In genomic region chr4:17189322-17189721, GRCh38 we compare ENCODE assay signal across 18 cellular contexts.
DNase-seq lines count a peak whose midpoint lies in the region; FAIRE-seq and TF ChIP-seq lines count a peak whose summit lies in the region.
"Had no signal": no experiment of that assay in that cellular context is flagged by ENCODE, and none has a peak within 500 bp of the region (broad histone marks: within the 10 kb centered on the region; RNA-seq: fewer than 3 reads in every experiment).

No MANE protein-coding gene starts in this region.

- H3K4me3 Mint-ChIP-seq in HFFc6: no peak overlapping the region
- H3K4me3 Mint-ChIP-seq: activated CD4-positive, alpha-beta T cell treated with anti-CD3 and anti-CD28 coated beads, Interleukin-2, amount 10 ng/mL, durations not matched to agents 24 days and 14 days; B cell; immature natural killer cell had no signal

- FAIRE-seq in kidney (lab: Jason Lieb, UNC): no peak

- peaks cover 50% of the 10 kb centered on the region for H3K4me1 Mint-ChIP-seq in HFFc6 (ENCODE audit: low read depth)
- H3K4me1 Mint-ChIP-seq: activated CD4-positive, alpha-beta T cell treated with anti-CD3 and anti-CD28 coated beads, Interleukin-2, amount 10 ng/mL, durations not matched to agents 24 days and 14 days; B cell; immature natural killer cell had no signal

- no peak overlapping the region for H3K9ac ChIP-seq in kidney (ENCODE audit: low read length in 2 of 2)

- H3K4me1 ChIP-seq in kidney (ENCODE audit: control insufficient read depth in 1 of 2, insufficient read depth in 1 of 2, low read depth in 1 of 2, low read length in 2 of 2): no peaks in the 10 kb centered on the region
- H3K4me1 ChIP-seq: gastrocnemius medialis had no signal

- DNase-seq in AG08395 (ENCODE audit: low spot score): peak; percentile 73
- DNase-seq in HFFc6: peak; percentile 39
- DNase-seq in epithelial cell of esophagus (ENCODE audit: low read depth): peak; percentile 11
- DNase-seq in hepatic stellate cell (ENCODE audit: low spot score): peak; percentile 31
- no peak for DNase-seq in NCI-H2107 treated with DMSO at 0.1 percent for 48 hours (lab: John Stamatoyannopoulos, UW; ENCODE audit: unreplicated experiment)
- DNase-seq in foreskin melanocyte: no peak
- DNase-seq in SW480 (ENCODE audit: low spot score): no peak
- no peak for DNase-seq in kidney
- DNase-seq: activated CD4-positive, alpha-beta T cell treated with anti-CD3 and anti-CD28 coated beads, Interleukin-2, amount 10 ng/mL, durations not matched to agents 24 days and 14 days; activated naive CD4-positive, alpha-beta T cell treated with anti-CD3 and anti-CD28 coated beads, Interleukin-2, amount 50 U/mL, for 16 hours; gastrocnemius medialis; immature natural killer cell; mesendoderm; NCI-H1930; NCI-H510A treated with DMSO at 0.1 percent for 48 hours; T1000 had no signal

- peaks cover 4% of the 10 kb centered on the region; the same call in 1 of the 2 replicates for H3K36me3 Mint-ChIP-seq in HFFc6 (ENCODE audit: low read depth)
- H3K36me3 Mint-ChIP-seq: immature natural killer cell had no signal

- intact Hi-C loops in kidney (cut with DNase I): no loop called here

- peaks cover 2% of the 10 kb centered on the region; the same call in 1 of the 2 replicates for H3K27me3 Mint-ChIP-seq in HFFc6 (ENCODE audit: insufficient read depth)
- H3K27me3 Mint-ChIP-seq: activated CD4-positive, alpha-beta T cell treated with anti-CD3 and anti-CD28 coated beads, Interleukin-2, amount 10 ng/mL, durations not matched to agents 24 days and 14 days; B cell had no signal

- no peaks in the 10 kb centered on the region for H3K9me3 ChIP-seq in kidney (ENCODE audit: control insufficient read depth in 1 of 2, low read length in 2 of 2)
- H3K9me3 ChIP-seq: gastrocnemius medialis, vagina had no signal

- TF ChIP-seq CTCF in HFFc6 (IDR thresholded peaks at IDR 0.05) (no peak), epithelial cell of esophagus (IDR thresholded peaks at IDR 0.05; ENCODE audit: insufficient read depth, low read depth, low read length, missing control alignments) (no peak), kidney (IDR thresholded peaks at IDR 0.05; ENCODE audit: borderline replicate concordance, extremely low read depth, insufficient read depth) (no peak)

- H3K9me3 Mint-ChIP-seq in HFFc6: no peaks in the 10 kb centered on the region

- no peak overlapping the region for H3K4me3 ChIP-seq in epithelial cell of esophagus (ENCODE audit: low read length)
- no peak overlapping the region for H3K4me3 ChIP-seq in kidney (ENCODE audit: low read length in 2 of 2)
- H3K4me3 ChIP-seq: gastrocnemius medialis, vagina had no signal

- H3K27ac Mint-ChIP-seq in HFFc6: no peak overlapping the region
- H3K27ac Mint-ChIP-seq: activated CD4-positive, alpha-beta T cell treated with anti-CD3 and anti-CD28 coated beads, Interleukin-2, amount 10 ng/mL, durations not matched to agents 24 days and 14 days; B cell; immature natural killer cell had no signal

- H3K27ac ChIP-seq in kidney (ENCODE audit: low read depth in 2 of 2, low read length in 2 of 2): no peak overlapping the region
- H3K27ac ChIP-seq: gastrocnemius medialis, vagina had no signal

- H3K36me3 ChIP-seq in kidney (ENCODE audit: control insufficient read depth in 1 of 2, insufficient read depth in 2 of 2, low read length in 2 of 2): no peaks in the 10 kb centered on the region
- H3K36me3 ChIP-seq: gastrocnemius medialis, vagina had no signal

Comparison
In these comparisons a context has a peak if more than half of its experiments do, and no peak if none do; other contexts are left out.
1. DNase-seq: peak in AG08395 (single experiment), HFFc6 (single experiment), epithelial cell of esophagus (single experiment) and hepatic stellate cell (single experiment); none in NCI-H2107 treated with DMSO at 0.1 percent for 48 hours (single experiment), foreskin melanocyte (single experiment), SW480 (single experiment) and kidney (single experiment).